2 cellular contexts compared by ENCODE assay signal in the genomic region with DNA sequence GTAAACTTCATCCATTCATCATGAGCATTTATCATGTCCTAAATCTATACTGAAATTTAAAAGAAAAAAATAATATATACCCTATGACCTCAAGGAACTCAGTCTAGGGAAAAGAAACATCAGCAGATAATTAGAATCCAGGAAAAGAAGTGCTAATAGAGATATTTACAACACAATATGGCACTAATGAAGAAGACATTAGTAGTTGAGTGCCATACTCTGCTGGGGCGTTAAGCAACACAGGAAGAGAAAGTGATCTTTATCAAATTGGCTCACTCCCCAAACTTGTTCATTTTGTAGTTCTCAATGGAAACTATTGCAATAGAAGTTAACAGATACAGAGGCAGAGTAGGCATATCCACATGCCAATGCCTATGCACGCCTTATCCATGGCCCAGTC.
A peak's percentile ranks its signal among the peaks of the same experiment; 100 is the strongest.
TF ChIP-seq lines count a peak whose summit lies in the region.

No MANE protein-coding gene starts in this region.

TF ChIP-seq in GM23338, 12 proteins besides CTCF, POLR2A, EP300 and RAD21:
- TF ChIP-seq NANOG (IDR thresholded peaks at IDR 0.05; ENCODE audit: borderline replicate concordance), result peak; percentile 92
- TF ChIP-seq JUNB (IDR thresholded peaks at IDR 0.05; ENCODE audit: unreplicated experiment), result no peak
- TF ChIP-seq, protein P1, sequence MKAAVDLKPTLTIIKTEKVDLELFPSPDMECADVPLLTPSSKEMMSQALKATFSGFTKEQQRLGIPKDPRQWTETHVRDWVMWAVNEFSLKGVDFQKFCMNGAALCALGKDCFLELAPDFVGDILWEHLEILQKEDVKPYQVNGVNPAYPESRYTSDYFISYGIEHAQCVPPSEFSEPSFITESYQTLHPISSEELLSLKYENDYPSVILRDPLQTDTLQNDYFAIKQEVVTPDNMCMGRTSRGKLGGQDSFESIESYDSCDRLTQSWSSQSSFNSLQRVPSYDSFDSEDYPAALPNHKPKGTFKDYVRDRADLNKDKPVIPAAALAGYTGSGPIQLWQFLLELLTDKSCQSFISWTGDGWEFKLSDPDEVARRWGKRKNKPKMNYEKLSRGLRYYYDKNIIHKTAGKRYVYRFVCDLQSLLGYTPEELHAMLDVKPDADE (IDR thresholded peaks at IDR 0.05), result 0 out of 2 replicates have a peak, but pooled peaks have one; percentile 25

TF ChIP-seq in H1, 55 proteins besides CTCF, POLR2A, EP300 and RAD21:
- TF ChIP-seq CEBPB (IDR thresholded peaks at IDR 0.05; ENCODE audit: low read depth, low read length), result peak; percentile 78
- no peak for TF ChIP-seq CBX5 (IDR thresholded peaks at IDR 0.05; ENCODE audit: low read depth, low read length)
